ENCODE assay signal across 36 cellular contexts in genomic region chr5:30325795-30326194, GRCh38.
"Had no signal": no experiment of that assay in that cellular context is flagged by ENCODE, and none has a peak within 500 bp of the region (broad histone marks: within the 10 kb centered on the region; RNA-seq: fewer than 3 reads in every experiment).

No MANE protein-coding gene starts in this region.

- H3K4me1 ChIP-seq: adrenal gland, ascending aorta, body of pancreas, breast epithelium had no signal

- H3K4me3 Mint-ChIP-seq: activated naive CD4-positive, alpha-beta T cell treated with anti-CD3 and anti-CD28 coated beads for 36 hours; activated naive CD4-positive, alpha-beta T cell treated with anti-CD3 and anti-CD28 coated beads, Interleukin-2, amount 10 ng/mL, durations not matched to agents 7 days and 5 days; activated naive CD4-positive, alpha-beta T cell treated with anti-CD3 and anti-CD28 coated beads, Interleukin-2, amount 50 U/mL, for 24 hours; activated naive CD8-positive, alpha-beta T cell; activated naive CD8-positive, alpha-beta T cell treated with anti-CD3 and anti-CD28 coated beads for 36 hours; activated naive CD8-positive, alpha-beta T cell treated with anti-CD3 and anti-CD28 coated beads, Interleukin-2, amount 10 ng/mL, durations not matched to agents 7 days and 5 days; activated naive CD8-positive, alpha-beta T cell treated with anti-CD3 and anti-CD28 coated beads, Interleukin-2, amount 50 U/mL, for 24 hours; activated T-cell treated with anti-CD3 and anti-CD28 coated beads, Interleukin-2, amount 50 U/mL, for 4 hours; activated T-cell treated with anti-CD3 and anti-CD28 coated beads, Interleukin-2, amount 50 U/mL, for 72 hours; activated T-helper 1 cell treated with anti-CD3 and anti-CD28 coated beads, Interleukin-12 subunit alpha, Interleukin-12 subunit beta, Interleukin-2, Interleukin-4 antibody, amounts not matched to agents 30 ng/mL and 10 ng/mL and 1 ng/mL, durations not matched to agents 14 hours and 24 hours and 36 hours; activated T-helper 17 cell treated with anti-CD3 and anti-CD28 coated beads, Interleukin-2, amount 50 U/mL, for 72 hours; brain; central memory CD8-positive, alpha-beta T cell had no signal

- H3K27ac ChIP-seq: adrenal gland, ascending aorta, body of pancreas, brain microvascular endothelial cell, breast epithelium, cardiac muscle cell had no signal

- H3K4me1 Mint-ChIP-seq: activated naive CD4-positive, alpha-beta T cell treated with anti-CD3 and anti-CD28 coated beads, Interleukin-2, amount 10 ng/mL, durations not matched to agents 7 days and 5 days; activated naive CD4-positive, alpha-beta T cell treated with anti-CD3 and anti-CD28 coated beads, Interleukin-2, amount 50 U/mL, for 24 hours; activated naive CD8-positive, alpha-beta T cell treated with anti-CD3 and anti-CD28 coated beads for 36 hours; activated naive CD8-positive, alpha-beta T cell treated with anti-CD3 and anti-CD28 coated beads, Interleukin-2, amount 10 ng/mL, durations not matched to agents 7 days and 5 days; activated naive CD8-positive, alpha-beta T cell treated with anti-CD3 and anti-CD28 coated beads, Interleukin-2, amount 50 U/mL, for 24 hours; activated T-helper 17 cell treated with anti-CD3 and anti-CD28 coated beads, Interleukin-2, amount 50 U/mL, for 72 hours; brain; central memory CD8-positive, alpha-beta T cell had no signal

- H3K27me3 Mint-ChIP-seq: activated naive CD4-positive, alpha-beta T cell treated with anti-CD3 and anti-CD28 coated beads, Interleukin-2, amount 10 ng/mL, durations not matched to agents 7 days and 5 days; activated naive CD4-positive, alpha-beta T cell treated with anti-CD3 and anti-CD28 coated beads, Interleukin-2, amount 50 U/mL, for 24 hours; activated naive CD8-positive, alpha-beta T cell; activated naive CD8-positive, alpha-beta T cell treated with anti-CD3 and anti-CD28 coated beads for 36 hours; activated naive CD8-positive, alpha-beta T cell treated with anti-CD3 and anti-CD28 coated beads, Interleukin-2, amount 10 ng/mL, durations not matched to agents 7 days and 5 days; activated naive CD8-positive, alpha-beta T cell treated with anti-CD3 and anti-CD28 coated beads, Interleukin-2, amount 50 U/mL, for 24 hours; activated T-helper 17 cell treated with anti-CD3 and anti-CD28 coated beads, Interleukin-2, amount 50 U/mL, for 72 hours; brain; central memory CD8-positive, alpha-beta T cell had no signal

- H3K27ac Mint-ChIP-seq: activated naive CD4-positive, alpha-beta T cell treated with anti-CD3 and anti-CD28 coated beads for 36 hours; activated naive CD4-positive, alpha-beta T cell treated with anti-CD3 and anti-CD28 coated beads, Interleukin-2, amount 10 ng/mL, durations not matched to agents 7 days and 5 days; activated naive CD4-positive, alpha-beta T cell treated with anti-CD3 and anti-CD28 coated beads, Interleukin-2, amount 50 U/mL, for 24 hours; activated naive CD4-positive, alpha-beta T cell treated with anti-CD3 and anti-CD28 coated beads, Interleukin-2, amount 50 U/mL, for 72 hours; activated naive CD8-positive, alpha-beta T cell; activated naive CD8-positive, alpha-beta T cell treated with anti-CD3 and anti-CD28 coated beads for 36 hours; activated naive CD8-positive, alpha-beta T cell treated with anti-CD3 and anti-CD28 coated beads, Interleukin-2, amount 10 ng/mL, durations not matched to agents 7 days and 5 days; activated naive CD8-positive, alpha-beta T cell treated with anti-CD3 and anti-CD28 coated beads, Interleukin-2, amount 50 U/mL, for 24 hours; activated T-cell treated with anti-CD3 and anti-CD28 coated beads, Interleukin-2, amount 50 U/mL, for 72 hours; activated T-helper 1 cell treated with anti-CD3 and anti-CD28 coated beads, Interleukin-12 subunit alpha, Interleukin-12 subunit beta, Interleukin-2, Interleukin-4 antibody, amounts not matched to agents 30 ng/mL and 10 ng/mL and 1 ng/mL, durations not matched to agents 14 hours and 24 hours and 36 hours; activated T-helper 17 cell treated with anti-CD3 and anti-CD28 coated beads, Interleukin-2, amount 50 U/mL, for 72 hours; activated T-helper 2 cell treated with anti-CD3 and anti-CD28 coated beads, Interferon-gamma antibody, Interleukin-2, Interleukin-4, amounts not matched to agents 10 μg/mL and 5 μg/mL and 100 μg/mL, durations not matched to agents 14 hours and 24 hours and 36 hours; brain had no signal

- H3K27me3 ChIP-seq: adrenal gland, ascending aorta, body of pancreas, brain microvascular endothelial cell, breast epithelium, cardiac muscle cell had no signal

- DNase-seq: activated effector memory CD4-positive, alpha-beta T cell treated with anti-CD3 and anti-CD28 coated beads, Interleukin-2, amount 50 U/mL, for 16 hours; activated effector memory CD4-positive, alpha-beta T cell treated with Interleukin-2 at 50 U/mL for 16 hours; activated gamma-delta T cell; activated gamma-delta T cell treated with Interleukin-2 at 50 U/mL for 16 hours; activated naive CD4-positive, alpha-beta T cell; activated naive CD4-positive, alpha-beta T cell treated with anti-CD3 and anti-CD28 coated beads for 36 hours; activated naive CD4-positive, alpha-beta T cell treated with anti-CD3 and anti-CD28 coated beads, Interleukin-2, amount 10 ng/mL, durations not matched to agents 7 days and 5 days; activated naive CD4-positive, alpha-beta T cell treated with anti-CD3 and anti-CD28 coated beads, Interleukin-2, amount 50 U/mL, for 16 hours; activated naive CD4-positive, alpha-beta T cell treated with Interleukin-2 at 50 U/mL for 16 hours; activated naive CD8-positive, alpha-beta T cell treated with anti-CD3 and anti-CD28 coated beads for 36 hours; activated naive CD8-positive, alpha-beta T cell treated with anti-CD3 and anti-CD28 coated beads, Interleukin-2, amount 10 ng/mL, durations not matched to agents 7 days and 5 days; activated naive CD8-positive, alpha-beta T cell treated with anti-CD3 and anti-CD28 coated beads, Interleukin-2, amount 50 U/mL, for 24 hours; activated T-cell treated with anti-CD3 and anti-CD28 coated beads, Interleukin-2, amount 50 U/mL, for 4 hours; activated T-cell treated with anti-CD3 and anti-CD28 coated beads, Interleukin-2, amount 50 U/mL, for 48 hours; activated T-cell treated with anti-CD3 and anti-CD28 coated beads, Interleukin-2, amount 50 U/mL, for 72 hours; adrenal gland; amniotic stem cell; amygdala; anterior cingulate cortex; aorta; body of pancreas; brain microvascular endothelial cell; caudate nucleus; central memory CD4-positive, alpha-beta T cell; cerebellar nuclear complex had no signal

- H3K4me3 ChIP-seq: adrenal gland, ascending aorta, body of pancreas, breast epithelium, cardiac muscle cell had no signal

- H3K9me3 Mint-ChIP-seq: activated naive CD4-positive, alpha-beta T cell treated with anti-CD3 and anti-CD28 coated beads for 36 hours; activated naive CD4-positive, alpha-beta T cell treated with anti-CD3 and anti-CD28 coated beads, Interleukin-2, amount 10 ng/mL, durations not matched to agents 7 days and 5 days; activated naive CD4-positive, alpha-beta T cell treated with anti-CD3 and anti-CD28 coated beads, Interleukin-2, amount 50 U/mL, for 72 hours; activated T-helper 1 cell treated with anti-CD3 and anti-CD28 coated beads, Interleukin-12 subunit alpha, Interleukin-12 subunit beta, Interleukin-2, Interleukin-4 antibody, amounts not matched to agents 30 ng/mL and 10 ng/mL and 1 ng/mL, durations not matched to agents 14 hours and 24 hours and 36 hours; activated T-helper 17 cell treated with anti-CD3 and anti-CD28 coated beads, Interleukin-2, amount 50 U/mL, for 72 hours; brain had no signal

- ATAC-seq: activated naive CD4-positive, alpha-beta T cell treated with anti-CD3 and anti-CD28 coated beads, Interleukin-2, amount 50 U/mL, for 72 hours; activated naive CD8-positive, alpha-beta T cell treated with anti-CD3 and anti-CD28 coated beads, Interleukin-2, amount 50 U/mL, for 24 hours; activated T-cell treated with anti-CD3 and anti-CD28 coated beads, Interleukin-2, amount 50 U/mL, for 4 hours; activated T-cell treated with anti-CD3 and anti-CD28 coated beads, Interleukin-2, amount 50 U/mL, for 72 hours; activated T-helper 17 cell treated with anti-CD3 and anti-CD28 coated beads, Interleukin-2, amount 50 U/mL, for 72 hours; body of pancreas had no signal

- H3K9me3 ChIP-seq: adrenal gland, ascending aorta, body of pancreas, breast epithelium had no signal

- H3K36me3 Mint-ChIP-seq: activated naive CD4-positive, alpha-beta T cell treated with anti-CD3 and anti-CD28 coated beads, Interleukin-2, amount 10 ng/mL, durations not matched to agents 7 days and 5 days; activated naive CD4-positive, alpha-beta T cell treated with anti-CD3 and anti-CD28 coated beads, Interleukin-2, amount 50 U/mL, for 24 hours; activated naive CD4-positive, alpha-beta T cell treated with anti-CD3 and anti-CD28 coated beads, Interleukin-2, amount 50 U/mL, for 72 hours; activated naive CD8-positive, alpha-beta T cell; activated naive CD8-positive, alpha-beta T cell treated with anti-CD3 and anti-CD28 coated beads for 36 hours; activated naive CD8-positive, alpha-beta T cell treated with anti-CD3 and anti-CD28 coated beads, Interleukin-2, amount 10 ng/mL, durations not matched to agents 7 days and 5 days; brain had no signal

- H3K36me3 ChIP-seq: adrenal gland, ascending aorta, brain microvascular endothelial cell, breast epithelium, cardiac muscle cell had no signal
